In the genomic region with DNA sequence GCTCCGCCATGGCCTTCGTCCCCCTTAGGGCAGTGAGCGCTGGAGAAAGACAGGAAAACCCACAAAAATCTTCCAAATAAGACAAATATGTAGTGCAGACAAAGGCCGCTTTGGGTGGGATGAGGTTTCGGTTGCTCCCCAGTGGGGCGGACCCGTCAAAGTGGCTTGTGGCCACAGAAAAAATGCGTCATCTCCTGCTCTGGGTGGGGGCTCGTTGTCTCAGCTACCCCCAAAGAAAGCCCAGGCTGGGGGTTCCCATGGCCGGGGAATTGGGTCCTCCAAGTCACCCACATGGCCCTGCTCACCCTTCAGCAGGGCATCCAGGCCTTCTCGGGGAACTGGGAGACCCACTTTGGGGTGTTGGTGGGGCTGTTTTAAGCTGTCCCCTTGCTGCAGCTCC, we compare ENCODE assay signal across 18 cellular contexts. TPM values are rescaled to one million over a fixed set of nuclear protein-coding genes. Genes with fewer than 3 reads are reported as not detected.
"Had no signal": no experiment of that assay in that cellular context is flagged by ENCODE, and none has a peak within 500 bp of the region (broad histone marks: within the 10 kb centered on the region; RNA-seq: fewer than 3 reads in every experiment).

No MANE protein-coding gene starts in this region.

- H3K27ac Mint-ChIP-seq: activated CD4-positive, alpha-beta T cell treated with anti-CD3 and anti-CD28 coated beads, Interleukin-2, amount 10 ng/mL, durations not matched to agents 24 days and 14 days; activated naive CD8-positive, alpha-beta T cell treated with anti-CD3 and anti-CD28 coated beads, Interleukin-2, amount 10 ng/mL, durations not matched to agents 7 days and 5 days; nephron; progenitor cell of endocrine pancreas had no signal

- H3K4me1 Mint-ChIP-seq: activated CD4-positive, alpha-beta T cell treated with anti-CD3 and anti-CD28 coated beads, Interleukin-2, amount 10 ng/mL, durations not matched to agents 24 days and 14 days; nephron had no signal

- DNase-seq: activated CD4-positive, alpha-beta T cell treated with anti-CD3 and anti-CD28 coated beads, Interleukin-2, amount 10 ng/mL, durations not matched to agents 24 days and 14 days; activated naive CD4-positive, alpha-beta T cell; activated naive CD8-positive, alpha-beta T cell treated with anti-CD3 and anti-CD28 coated beads, Interleukin-2, amount 10 ng/mL, durations not matched to agents 7 days and 5 days; body of pancreas; central memory CD4-positive, alpha-beta T cell; colonic mucosa; hypothalamus; lower lobe of right lung; occipital lobe; stimulated activated CD4-positive, alpha-beta T cell treated with anti-CD3 and anti-CD28 coated beads, Interleukin-12 subunit alpha, Interleukin-12 subunit beta, amount 100 ng/mL, for 4 hours; stimulated activated CD4-positive, alpha-beta T cell treated with anti-CD3 and anti-CD28 coated beads, Interleukin-1b, Interleukin-23, amount 100 ng/mL, for 48 hours; T-helper 1 cell; T-helper 9 cell had no signal

- H3K36me3 Mint-ChIP-seq: activated naive CD8-positive, alpha-beta T cell treated with anti-CD3 and anti-CD28 coated beads, Interleukin-2, amount 10 ng/mL, durations not matched to agents 7 days and 5 days had no signal

- ATAC-seq: body of pancreas had no signal

- H3K4me3 Mint-ChIP-seq: activated CD4-positive, alpha-beta T cell treated with anti-CD3 and anti-CD28 coated beads, Interleukin-2, amount 10 ng/mL, durations not matched to agents 24 days and 14 days; activated naive CD8-positive, alpha-beta T cell treated with anti-CD3 and anti-CD28 coated beads, Interleukin-2, amount 10 ng/mL, durations not matched to agents 7 days and 5 days; nephron had no signal

- H3K9me3 Mint-ChIP-seq: activated CD4-positive, alpha-beta T cell treated with anti-CD3 and anti-CD28 coated beads, Interleukin-2, amount 10 ng/mL, durations not matched to agents 24 days and 14 days; activated naive CD8-positive, alpha-beta T cell treated with anti-CD3 and anti-CD28 coated beads, Interleukin-2, amount 10 ng/mL, durations not matched to agents 7 days and 5 days had no signal

RNA-seq across cellular contexts. Expression of a gene that starts 50.8 kb away (rescaled TPM):
- total RNA-seq: activated CD4-positive, alpha-beta T cell treated with anti-CD3 and anti-CD28 coated beads, Interleukin-2, amount 10 ng/mL, durations not matched to agents 24 days and 14 days; activated CD8-positive, alpha-beta memory T cell treated with anti-CD3 and anti-CD28 coated beads for 36 hours; activated naive CD8-positive, alpha-beta T cell treated with anti-CD3 and anti-CD28 coated beads, Interleukin-2, amount 10 ng/mL, durations not matched to agents 7 days and 5 days; body of pancreas; colonic mucosa; lower lobe of right lung; mesenteric fat pad; progenitor cell of endocrine pancreas had no signal
- polyA plus RNA-seq: keratinocyte had no signal
